11 cellular contexts compared by ENCODE assay signal in the genomic region with DNA sequence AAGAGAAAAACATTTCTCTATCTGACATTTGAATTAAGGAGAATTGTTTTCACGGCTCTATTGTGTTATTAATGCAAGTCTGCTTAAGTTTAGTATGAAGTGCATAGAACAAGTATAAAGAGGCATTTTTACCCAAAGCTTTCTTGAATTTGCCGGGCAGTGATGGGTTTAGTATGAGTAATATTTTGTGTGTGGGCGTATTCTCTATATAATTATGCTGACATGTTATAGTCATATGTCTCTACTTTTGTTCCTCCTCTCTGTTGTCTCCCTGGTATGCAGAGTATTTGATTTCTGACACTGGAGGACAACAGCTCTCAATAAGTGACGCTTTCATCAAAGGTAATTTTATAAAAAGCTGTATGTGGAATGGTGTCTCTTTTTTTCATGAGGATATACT. TPM values are rescaled to one million over a fixed set of nuclear protein-coding genes. Genes with fewer than 3 reads are reported as not detected.
DNase-seq lines count a peak whose midpoint lies in the region; ATAC-seq and TF ChIP-seq lines count a peak whose summit lies in the region.
"Had no signal": no experiment of that assay in that cellular context is flagged by ENCODE, and none has a peak within 500 bp of the region (broad histone marks: within the 10 kb centered on the region; RNA-seq: fewer than 3 reads in every experiment).

No MANE protein-coding gene starts in this region.

- no peak overlapping the region for H3K27ac ChIP-seq in vagina
- H3K27ac ChIP-seq: left lung had no signal

- no peaks in the 10 kb centered on the region for H3K27me3 ChIP-seq in vagina
- H3K27me3 ChIP-seq: left lung, tibial nerve had no signal

- peaks cover 29% of the 10 kb centered on the region for H3K36me3 Mint-ChIP-seq in activated CD4-positive, alpha-beta memory T cell treated with anti-CD3 and anti-CD28 coated beads for 36 hours
- H3K36me3 Mint-ChIP-seq in activated CD4-positive, alpha-beta memory T cell treated with anti-CD3 and anti-CD28 coated beads, Interleukin-2, amount 10 ng/mL, durations not matched to agents 7 days and 5 days (ENCODE audit: low read depth) = peaks cover 38% of the 10 kb centered on the region
- H3K36me3 Mint-ChIP-seq in stimulated activated memory B cell treated with anti-CD40 and anti-IgM and Interleukin-4, amounts not matched to agents 10 μg/mL and 1 μg/mL and 100 μg/mL, for 72 hours = peaks cover 31% of the 10 kb centered on the region
- peaks cover 22% of the 10 kb centered on the region for H3K36me3 Mint-ChIP-seq in progenitor cell of endocrine pancreas (ENCODE audit: insufficient read depth)

- H3K4me3 Mint-ChIP-seq in activated CD4-positive, alpha-beta memory T cell treated with anti-CD3 and anti-CD28 coated beads for 36 hours = no peak overlapping the region
- H3K4me3 Mint-ChIP-seq in activated CD4-positive, alpha-beta memory T cell treated with anti-CD3 and anti-CD28 coated beads, Interleukin-2, amount 10 ng/mL, durations not matched to agents 7 days and 5 days = no peak overlapping the region
- peak overlapping the region; percentile 86 for H3K4me3 Mint-ChIP-seq in stimulated activated memory B cell treated with anti-CD40 and anti-IgM and Interleukin-4, amounts not matched to agents 10 μg/mL and 1 μg/mL and 100 μg/mL, for 72 hours
- no peak overlapping the region for H3K4me3 Mint-ChIP-seq in progenitor cell of endocrine pancreas (ENCODE audit: low read depth)

- peak overlapping the region; percentile 21 for H3K27ac Mint-ChIP-seq in activated CD4-positive, alpha-beta memory T cell treated with anti-CD3 and anti-CD28 coated beads for 36 hours
- H3K27ac Mint-ChIP-seq in activated CD4-positive, alpha-beta memory T cell treated with anti-CD3 and anti-CD28 coated beads, Interleukin-2, amount 10 ng/mL, durations not matched to agents 7 days and 5 days = no peak overlapping the region
- H3K27ac Mint-ChIP-seq in stimulated activated memory B cell treated with anti-CD40 and anti-IgM and Interleukin-4, amounts not matched to agents 10 μg/mL and 1 μg/mL and 100 μg/mL, for 72 hours = peak overlapping the region; percentile 83
- no peak overlapping the region for H3K27ac Mint-ChIP-seq in progenitor cell of endocrine pancreas

- peaks cover 21% of the 10 kb centered on the region for H3K4me1 Mint-ChIP-seq in activated CD4-positive, alpha-beta memory T cell treated with anti-CD3 and anti-CD28 coated beads for 36 hours (ENCODE audit: low read depth)
- peaks cover 8% of the 10 kb centered on the region for H3K4me1 Mint-ChIP-seq in activated CD4-positive, alpha-beta memory T cell treated with anti-CD3 and anti-CD28 coated beads, Interleukin-2, amount 10 ng/mL, durations not matched to agents 7 days and 5 days
- peaks cover 51% of the 10 kb centered on the region for H3K4me1 Mint-ChIP-seq in stimulated activated memory B cell treated with anti-CD40 and anti-IgM and Interleukin-4, amounts not matched to agents 10 μg/mL and 1 μg/mL and 100 μg/mL, for 72 hours
- no peaks in the 10 kb centered on the region for H3K4me1 Mint-ChIP-seq in progenitor cell of endocrine pancreas (ENCODE audit: low read depth)

- no peaks in the 10 kb centered on the region for H3K9me3 Mint-ChIP-seq in activated CD4-positive, alpha-beta memory T cell treated with anti-CD3 and anti-CD28 coated beads for 36 hours
- H3K9me3 Mint-ChIP-seq in activated CD4-positive, alpha-beta memory T cell treated with anti-CD3 and anti-CD28 coated beads, Interleukin-2, amount 10 ng/mL, durations not matched to agents 7 days and 5 days = no peaks in the 10 kb centered on the region
- H3K9me3 Mint-ChIP-seq in stimulated activated memory B cell treated with anti-CD40 and anti-IgM and Interleukin-4, amounts not matched to agents 10 μg/mL and 1 μg/mL and 100 μg/mL, for 72 hours = no peaks in the 10 kb centered on the region
- peaks cover 3% of the 10 kb centered on the region for H3K9me3 Mint-ChIP-seq in progenitor cell of endocrine pancreas (ENCODE audit: low read depth)

- no peak for TF ChIP-seq POLR2A in vagina (IDR thresholded peaks at IDR 0.05)

- CTCF ChIA-PET in activated CD4-positive, alpha-beta memory T cell treated with anti-CD3 and anti-CD28 coated beads for 36 hours (lab: Charles Lee) = interaction anchor here (1.5 kb wide), 1 partner anchor 58 kb away, joined by 5 read pairs; no protein-coding TSS in a partner anchor
- CTCF ChIA-PET in activated CD4-positive, alpha-beta memory T cell treated with anti-CD3 and anti-CD28 coated beads, Interleukin-2, amount 10 ng/mL, durations not matched to agents 7 days and 5 days (lab: Charles Lee) = no interaction called here

- no peak for DNase-seq in activated CD4-positive, alpha-beta memory T cell treated with anti-CD3 and anti-CD28 coated beads for 36 hours
- DNase-seq in activated CD4-positive, alpha-beta memory T cell treated with anti-CD3 and anti-CD28 coated beads, Interleukin-2, amount 10 ng/mL, durations not matched to agents 7 days and 5 days = no peak
- no peak for DNase-seq in vagina (ENCODE audit: extremely low spot score in 2 of 2)
- DNase-seq in progenitor cell of endocrine pancreas (ENCODE audit: low spot score, unreplicated experiment) = no peak
- DNase-seq in NCI-H1694 treated with DMSO at 0.1 percent for 48 hours (lab: John Stamatoyannopoulos, UW) = no peak
- DNase-seq: left lung, SHP77 had no signal

- POLR2A ChIA-PET in activated CD4-positive, alpha-beta memory T cell treated with anti-CD3 and anti-CD28 coated beads for 36 hours (lab: Charles Lee) = no interaction called here
- POLR2A ChIA-PET in activated CD4-positive, alpha-beta memory T cell treated with anti-CD3 and anti-CD28 coated beads, Interleukin-2, amount 10 ng/mL, durations not matched to agents 7 days and 5 days (lab: Charles Lee) = no interaction called here

- ATAC-seq in GM21786 (IDR thresholded peaks at IDR 0.05; ENCODE audit: unreplicated experiment) = peak; percentile 50
- peak; percentile 62 for ATAC-seq in HG03520 (IDR thresholded peaks at IDR 0.05; ENCODE audit: unreplicated experiment)
- peak; percentile 78 for ATAC-seq in stimulated activated memory B cell treated with anti-CD40 and anti-IgM and Interleukin-4, amounts not matched to agents 10 μg/mL and 1 μg/mL and 100 μg/mL, for 72 hours
- ATAC-seq: left lung had no signal

- no peak for TF ChIP-seq CTCF in vagina (IDR thresholded peaks at IDR 0.05)
- no peak for TF ChIP-seq CTCF in progenitor cell of endocrine pancreas (IDR thresholded peaks at IDR 0.05; ENCODE audit: unreplicated experiment)

- intact Hi-C loops in activated CD4-positive, alpha-beta memory T cell treated with anti-CD3 and anti-CD28 coated beads for 36 hours (cut with micrococcal nuclease) = loop anchor here (1.0 to 2.0 kb wide), 2 partner anchors 46 to 57 kb away; a partner anchor contains a TSS
- intact Hi-C loops in vagina (cut with DNase I) = loop anchor here (5.0 kb wide), 1 partner anchor 1430 kb away; no protein-coding TSS in a partner anchor

- H3K4me3 ChIP-seq in vagina = no peak overlapping the region
- H3K4me3 ChIP-seq: left lung, tibial nerve had no signal

- no peaks in the 10 kb centered on the region for H3K27me3 Mint-ChIP-seq in activated CD4-positive, alpha-beta memory T cell treated with anti-CD3 and anti-CD28 coated beads for 36 hours
- no peaks in the 10 kb centered on the region for H3K27me3 Mint-ChIP-seq in activated CD4-positive, alpha-beta memory T cell treated with anti-CD3 and anti-CD28 coated beads, Interleukin-2, amount 10 ng/mL, durations not matched to agents 7 days and 5 days
- H3K27me3 Mint-ChIP-seq in stimulated activated memory B cell treated with anti-CD40 and anti-IgM and Interleukin-4, amounts not matched to agents 10 μg/mL and 1 μg/mL and 100 μg/mL, for 72 hours = no peaks in the 10 kb centered on the region
- no peaks in the 10 kb centered on the region for H3K27me3 Mint-ChIP-seq in progenitor cell of endocrine pancreas

- H3K36me3 ChIP-seq in vagina = peaks cover 0 to 13% of the 10 kb centered on the region in 2 donors

- no peaks in the 10 kb centered on the region for H3K9me3 ChIP-seq in vagina
- H3K9me3 ChIP-seq: left lung, tibial nerve had no signal

- no peaks in the 10 kb centered on the region for H3K4me1 ChIP-seq in vagina
- H3K4me1 ChIP-seq: left lung had no signal

RNA-seq across cellular contexts. Expression of a gene that starts 45.9 kb away (rescaled TPM):
- total RNA-seq in activated CD4-positive, alpha-beta memory T cell treated with anti-CD3 and anti-CD28 coated beads for 36 hours = 10 to 100 TPM; 22.4 to 23.7 TPM
- 10 to 100 TPM; 36.6 to 37.2 TPM for total RNA-seq in activated CD4-positive, alpha-beta memory T cell treated with anti-CD3 and anti-CD28 coated beads, Interleukin-2, amount 10 ng/mL, durations not matched to agents 7 days and 5 days
- total RNA-seq in vagina = 18.7 TPM
- 37.4 and 38.4 TPM in 2 replicates for total RNA-seq in progenitor cell of endocrine pancreas

RNA-seq across cellular contexts. Expression of a gene that starts 57.1 kb away (rescaled TPM):
- 10 to 100 TPM; 30.9 to 32.9 TPM for total RNA-seq in activated CD4-positive, alpha-beta memory T cell treated with anti-CD3 and anti-CD28 coated beads for 36 hours
- 10 to 100 TPM; 41.3 to 44.2 TPM for total RNA-seq in activated CD4-positive, alpha-beta memory T cell treated with anti-CD3 and anti-CD28 coated beads, Interleukin-2, amount 10 ng/mL, durations not matched to agents 7 days and 5 days
- 47.4 TPM for total RNA-seq in vagina
- total RNA-seq in progenitor cell of endocrine pancreas = 260 and 267 TPM in 2 replicates

Comparison
In these comparisons a context has a peak if more than half of its experiments do, and no peak if none do; other contexts are left out.
1. H3K27ac Mint-ChIP-seq: peak in activated CD4-positive, alpha-beta memory T cell treated with anti-CD3 and anti-CD28 coated beads for 36 hours (single experiment) and stimulated activated memory B cell treated with anti-CD40 and anti-IgM and Interleukin-4, amounts not matched to agents 10 μg/mL and 1 μg/mL and 100 μg/mL, for 72 hours (single experiment); none in activated CD4-positive, alpha-beta memory T cell treated with anti-CD3 and anti-CD28 coated beads, Interleukin-2, amount 10 ng/mL, durations not matched to agents 7 days and 5 days (single experiment) and progenitor cell of endocrine pancreas (single experiment).
2. Peak in every context shown above with its lines, with median percentiles within 50 percentile points of each other: ATAC-seq.